In the genomic region with DNA sequence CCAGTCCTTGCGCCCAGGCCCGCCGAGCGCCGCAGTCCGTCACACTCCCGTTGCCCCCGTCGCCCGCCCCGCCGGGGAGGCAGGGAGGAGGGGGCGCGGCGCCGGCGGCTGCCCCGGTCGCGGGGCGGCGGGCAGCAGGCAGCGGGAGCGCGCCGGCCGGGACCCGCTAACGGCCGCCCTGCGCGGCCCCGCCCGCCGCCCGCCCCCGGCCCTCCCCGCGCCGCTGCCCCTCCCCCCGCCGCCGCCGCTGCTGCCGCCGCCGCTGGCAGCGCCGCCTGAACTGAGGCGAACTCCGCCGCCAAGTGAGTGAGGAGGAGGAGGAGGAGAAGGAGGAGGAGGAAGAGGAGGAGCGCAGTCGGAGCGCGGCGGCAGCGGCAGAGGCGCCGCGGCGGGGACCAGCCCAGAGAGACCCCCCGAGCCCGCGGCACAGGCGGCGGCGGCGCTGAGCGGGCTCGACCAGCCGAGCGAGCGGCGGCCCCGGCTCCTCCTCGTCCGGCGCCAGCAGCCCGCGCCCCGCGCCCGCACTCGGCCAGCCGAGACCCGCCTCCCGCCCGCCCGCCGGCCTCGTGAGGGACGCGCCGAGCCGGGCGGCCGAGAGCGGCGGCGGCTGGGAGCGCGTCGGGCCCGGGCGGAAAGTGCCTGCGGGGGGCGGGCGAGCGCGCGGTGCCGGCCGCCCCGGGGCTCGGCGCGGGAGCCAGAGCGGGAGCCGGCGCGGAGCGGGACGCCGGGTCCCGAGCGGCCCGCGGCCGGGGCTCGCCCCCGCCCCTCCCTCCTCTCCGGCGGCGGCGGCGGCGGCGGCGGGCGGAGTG, we compare ENCODE assay signal across 1 cellular context.
TF ChIP-seq lines count a peak whose summit lies in the region.

A gene (plus strand): TSS at position 352 of the 809 bp plus-strand sequence. CDS start 476 bp downstream, outside the sequence.

TF ChIP-seq in SK-N-SH treated with all-trans-retinoic acid at 6 μM for 48 hours, 23 proteins besides CTCF, POLR2A, EP300 and RAD21 (continued from another document):
- no peak for TF ChIP-seq OSR1 (CRISPR knock-in tag; IDR thresholded peaks at IDR 0.05)
TF ChIP-seq in SK-N-SH treated with all-trans-retinoic acid at 6 μM for 48 hours: peak in this region for 0.
